Comparison of ENCODE assay signal across 8 cellular contexts in genomic region chr10:34439386-34439785, GRCh38.
DNase-seq lines count a peak whose midpoint lies in the region; ATAC-seq and TF ChIP-seq lines count a peak whose summit lies in the region.
"Not testable (repeated sequence)": the region's sequence is repeated elsewhere in the genome, so short reads cannot be mapped to it uniquely, and the experiment has no call there.

No MANE protein-coding gene starts in this region.

- not testable (repeated sequence) for H3K79me2 ChIP-seq in GM23248 (ENCODE audit: insufficient read depth); mammary epithelial cell (ENCODE audit: insufficient read depth, low read length)

- H3K4me2 ChIP-seq in GM23248 (ENCODE audit: unreplicated experiment), result peak overlapping the region; percentile 17
- H3K4me2 ChIP-seq in mammary epithelial cell (ENCODE audit: insufficient read depth, low read depth, low read length), result not testable (repeated sequence)

- not testable (repeated sequence) for H3K9me2 ChIP-seq in GM23248 (ENCODE audit: insufficient read depth)

- 20 to 27% methylated on average over 4 of the region's 4 CpGs for WGBS in GM23248 (ENCODE audit: low coverage in 1 of 2, low lambda C conversion rate in 2 of 2, missing lambda C conversion rate in 2 of 2), 2 experiments
- WGBS in mammary epithelial cell (ENCODE audit: low coverage, missing lambda C conversion rate), result 51% methylated on average over 4 of the region's 4 CpGs

- TF ChIP-seq CTCF in mammary epithelial cell (conservative IDR thresholded peaks at IDR 0.05 in 1 of 2, IDR thresholded peaks at IDR 0.05 in 1 of 2; ENCODE audit: extremely low read depth in 1 of 2, insufficient read depth in 1 of 2, low read depth in 1 of 2, low read length in 2 of 2); foreskin fibroblast (IDR thresholded peaks at IDR 0.05; ENCODE audit: low read depth, low read length); upper lobe of right lung (IDR thresholded peaks at IDR 0.05): not testable (repeated sequence)

- intact Hi-C loops in mammary epithelial cell (cut with micrococcal nuclease); upper lobe of right lung (cut with DNase I): not testable (repeated sequence)

- not testable (repeated sequence) for H3K27me3 ChIP-seq in GM23248 (replicated peaks; ENCODE audit: insufficient read depth); mammary epithelial cell (ENCODE audit: insufficient read depth, low read length); upper lobe of right lung

- in situ Hi-C loops in GM23248 (cut with MboI); mammary epithelial cell (cut with MboI; ENCODE audit: low sequenced_read_pairs in 2 of 2): not testable (repeated sequence)

- dilution Hi-C loops in mammary epithelial cell (cut with HindIII; ENCODE audit: low sequenced_read_pairs), result loop anchor here (10.0 kb wide), 1 partner anchor 45 kb away; no protein-coding TSS in a partner anchor

- not testable (repeated sequence) for H3F3A ChIP-seq in GM23248 (ENCODE audit: insufficient read depth)

- peak; percentile 24 for ATAC-seq in upper lobe of right lung

- CTCF ChIA-PET in mammary epithelial cell (lab: Charles Lee; ENCODE audit: low non-redundant PET), result not testable (repeated sequence)

- BruUV-seq in mammary epithelial cell (replicated peaks; lab: Mats Ljungman, UMichigan), result not testable (repeated sequence)

- H3K4me1 ChIP-seq in GM23248 (ENCODE audit: insufficient read depth), result peaks cover 11% of the 10 kb centered on the region
- not testable (repeated sequence) for H3K4me1 ChIP-seq in mammary epithelial cell (ENCODE audit: insufficient read depth, low read length); upper lobe of right lung

- not testable (repeated sequence) for H3K9ac ChIP-seq in GM23248; mammary epithelial cell (ENCODE audit: insufficient read depth, low read length)

- not testable (repeated sequence) for H3K36me3 ChIP-seq in GM23248 (ENCODE audit: low read depth); mammary epithelial cell (ENCODE audit: insufficient read depth, low read length); upper lobe of right lung

- peak; percentile 72 for DNase-seq in GM23248
- DNase-seq in NCI-H226, result peak; percentile 44
- DNase-seq in mammary epithelial cell, result peak; percentile 33
- DNase-seq in fibroblast of gingiva (ENCODE audit: low read depth), result peak; percentile 78
- DNase-seq in foreskin fibroblast, result peak; percentile 6 to 52
- DNase-seq in iris pigment epithelial cell (ENCODE audit: low read depth), result peak; percentile 13
- peak; percentile 50 for DNase-seq in renal cortical epithelial cell (ENCODE audit: low read depth)
- DNase-seq in upper lobe of right lung, result not testable (repeated sequence)

- not testable (repeated sequence) for H2AFZ ChIP-seq in GM23248; mammary epithelial cell (ENCODE audit: low read depth, low read length)

- H3K9me3 ChIP-seq in GM23248 (ENCODE audit: low read depth); mammary epithelial cell (replicated peaks; ENCODE audit: insufficient read depth, low read length); upper lobe of right lung: not testable (repeated sequence)

- not testable (repeated sequence) for H3K27ac ChIP-seq in GM23248; mammary epithelial cell (ENCODE audit: insufficient read depth, low read depth, low read length); upper lobe of right lung

- not testable (repeated sequence) for H4K20me1 ChIP-seq in GM23248 (ENCODE audit: insufficient read depth); mammary epithelial cell (ENCODE audit: insufficient read depth, low read length)

- not testable (repeated sequence) for H3K4me3 ChIP-seq in GM23248; mammary epithelial cell (replicated peaks in 1 of 3; ENCODE audit: insufficient read depth in 1 of 3, low read depth in 2 of 3, low read length in 3 of 3); foreskin fibroblast (ENCODE audit: low read depth in 1 of 2, low read length in 2 of 2); upper lobe of right lung
